9 cellular contexts compared by ENCODE assay signal in the genomic region with DNA sequence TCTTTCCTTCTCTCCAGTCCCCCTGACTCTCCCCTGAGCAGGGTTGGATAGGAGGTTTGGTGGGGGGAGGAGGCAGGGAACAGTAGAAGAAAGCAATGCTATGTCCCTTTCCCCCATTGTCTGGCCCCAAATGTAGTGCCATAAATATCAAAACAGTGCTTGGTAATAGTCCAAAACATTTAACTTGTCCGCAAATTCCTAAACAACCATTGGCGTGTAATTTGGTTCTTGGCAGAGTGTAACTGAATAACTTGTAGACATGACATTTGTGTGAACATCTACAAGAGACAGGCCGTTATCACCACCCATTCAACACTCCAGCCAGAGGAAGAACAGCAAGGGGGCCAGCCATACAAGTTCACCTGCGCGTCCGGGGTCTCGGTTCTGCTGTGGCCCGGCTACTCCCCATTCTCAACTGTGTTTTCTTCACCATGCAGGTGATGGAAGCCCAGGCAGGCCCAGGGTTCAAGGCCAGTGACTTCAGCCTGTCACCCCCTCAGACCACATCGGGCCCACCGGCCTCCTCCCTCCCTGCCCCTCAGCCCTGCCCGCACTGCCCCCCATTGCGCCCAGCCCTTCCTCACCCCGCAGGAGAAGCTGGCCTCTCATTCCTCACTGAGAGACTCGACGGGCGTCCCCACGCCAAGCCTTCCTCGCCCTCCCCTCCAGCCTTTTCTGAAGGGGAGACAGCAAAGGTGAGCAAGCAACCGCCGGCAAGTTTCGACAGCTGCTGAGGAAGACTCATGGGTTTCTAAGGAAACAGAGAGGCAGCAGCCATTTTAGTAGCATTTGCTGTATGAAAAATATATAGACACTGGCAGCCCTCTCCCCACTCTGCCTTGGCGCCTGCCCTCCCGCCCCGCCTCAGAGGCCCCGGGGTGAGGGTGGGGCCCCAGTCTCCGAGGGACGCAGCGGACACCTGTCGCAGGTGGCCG. TPM values are rescaled to one million over a fixed set of nuclear protein-coding genes. Genes with fewer than 3 reads are reported as not detected.
A peak's percentile ranks its signal among the peaks of the same experiment; 100 is the strongest.
DNase-seq lines count a peak whose midpoint lies in the region; ATAC-seq lines count a peak whose summit lies in the region.
"Had no signal": no experiment of that assay in that cellular context is flagged by ENCODE, and none has a peak within 500 bp of the region (broad histone marks: within the 10 kb centered on the region; RNA-seq: fewer than 3 reads in every experiment).

No MANE protein-coding gene starts in this region.

- peak; percentile 63 for ATAC-seq in stimulated activated naive CD8-positive, alpha-beta T cell treated with anti-CD3 and anti-CD28 coated beads, Interleukin-15, amount 100 ng/mL, for 72 hours
- no peak for ATAC-seq in HG03565 (IDR thresholded peaks at IDR 0.05; ENCODE audit: unreplicated experiment)
- ATAC-seq in HG03571 (IDR thresholded peaks at IDR 0.05; ENCODE audit: unreplicated experiment) = no peak

- no peaks in the 10 kb centered on the region for H3K9me3 ChIP-seq in iPS-18c (ENCODE audit: control insufficient read depth, insufficient read depth, low read length)

- H3K4me3 Mint-ChIP-seq in activated T-helper 2 cell treated with anti-CD3 and anti-CD28 coated beads, Interferon-gamma antibody, Interleukin-2, Interleukin-4, amounts not matched to agents 10 μg/mL and 5 μg/mL and 100 μg/mL, durations not matched to agents 14 hours and 24 hours and 36 hours (ENCODE audit: low read depth) = peak overlapping the region; percentile 22
- H3K4me3 Mint-ChIP-seq in stimulated activated naive CD8-positive, alpha-beta T cell treated with anti-CD3 and anti-CD28 coated beads, Interleukin-15, amount 100 ng/mL, for 72 hours = peak overlapping the region; percentile 35 to 65

- intact Hi-C loops in activated T-helper 2 cell treated with anti-CD3 and anti-CD28 coated beads, Interferon-gamma antibody, Interleukin-2, Interleukin-4, amounts not matched to agents 10 μg/mL and 5 μg/mL and 100 μg/mL, durations not matched to agents 14 hours and 24 hours and 36 hours (cut with micrococcal nuclease) = no loop called here

- no peaks in the 10 kb centered on the region for H3K9me3 Mint-ChIP-seq in activated T-helper 2 cell treated with anti-CD3 and anti-CD28 coated beads, Interferon-gamma antibody, Interleukin-2, Interleukin-4, amounts not matched to agents 10 μg/mL and 5 μg/mL and 100 μg/mL, durations not matched to agents 14 hours and 24 hours and 36 hours
- H3K9me3 Mint-ChIP-seq in stimulated activated naive CD8-positive, alpha-beta T cell treated with anti-CD3 and anti-CD28 coated beads, Interleukin-15, amount 100 ng/mL, for 72 hours = no peaks in the 10 kb centered on the region

- peaks cover 4% of the 10 kb centered on the region for H3K4me1 Mint-ChIP-seq in activated T-helper 2 cell treated with anti-CD3 and anti-CD28 coated beads, Interferon-gamma antibody, Interleukin-2, Interleukin-4, amounts not matched to agents 10 μg/mL and 5 μg/mL and 100 μg/mL, durations not matched to agents 14 hours and 24 hours and 36 hours (ENCODE audit: low read depth)
- H3K4me1 Mint-ChIP-seq in stimulated activated naive CD8-positive, alpha-beta T cell treated with anti-CD3 and anti-CD28 coated beads, Interleukin-15, amount 100 ng/mL, for 72 hours = peaks cover 15% of the 10 kb centered on the region

- H3K27ac Mint-ChIP-seq in activated T-helper 2 cell treated with anti-CD3 and anti-CD28 coated beads, Interferon-gamma antibody, Interleukin-2, Interleukin-4, amounts not matched to agents 10 μg/mL and 5 μg/mL and 100 μg/mL, durations not matched to agents 14 hours and 24 hours and 36 hours = no peak overlapping the region
- H3K27ac Mint-ChIP-seq in stimulated activated naive CD8-positive, alpha-beta T cell treated with anti-CD3 and anti-CD28 coated beads, Interleukin-15, amount 100 ng/mL, for 72 hours = no peak overlapping the region

- H3K27me3 Mint-ChIP-seq in activated T-helper 2 cell treated with anti-CD3 and anti-CD28 coated beads, Interferon-gamma antibody, Interleukin-2, Interleukin-4, amounts not matched to agents 10 μg/mL and 5 μg/mL and 100 μg/mL, durations not matched to agents 14 hours and 24 hours and 36 hours (ENCODE audit: low read depth) = peaks cover 67% of the 10 kb centered on the region
- peaks cover 72% of the 10 kb centered on the region for H3K27me3 Mint-ChIP-seq in stimulated activated naive CD8-positive, alpha-beta T cell treated with anti-CD3 and anti-CD28 coated beads, Interleukin-15, amount 100 ng/mL, for 72 hours

- DNase-seq in NCI-H82 (lab: John Stamatoyannopoulos, UW) = peak; percentile 27
- no peak for DNase-seq in NCI-H82 treated with DMSO at 0.1 percent for 48 hours (lab: John Stamatoyannopoulos, UW; ENCODE audit: unreplicated experiment)
- no peak for DNase-seq in activated T-helper 2 cell treated with anti-CD3 and anti-CD28 coated beads, Interferon-gamma antibody, Interleukin-2, Interleukin-4, amounts not matched to agents 10 μg/mL and 5 μg/mL and 100 μg/mL, durations not matched to agents 14 hours and 24 hours and 36 hours (ENCODE audit: low spot score)
- DNase-seq in stimulated activated naive CD8-positive, alpha-beta T cell treated with anti-CD3 and anti-CD28 coated beads, Interleukin-15, amount 100 ng/mL, for 72 hours = peak in 1 of 2 donors; percentile 12
- no peak for DNase-seq in RPMI8226
- DNase-seq: stimulated activated naive CD4-positive, alpha-beta T cell treated with Interleukin-2 at 50 U/mL for 16 hours had no signal

- peak overlapping the region; percentile 64 for H3K4me3 ChIP-seq in iPS-18c (ENCODE audit: insufficient read depth, low read depth, low read length)

- H3K36me3 Mint-ChIP-seq in activated T-helper 2 cell treated with anti-CD3 and anti-CD28 coated beads, Interferon-gamma antibody, Interleukin-2, Interleukin-4, amounts not matched to agents 10 μg/mL and 5 μg/mL and 100 μg/mL, durations not matched to agents 14 hours and 24 hours and 36 hours (ENCODE audit: low read depth) = no peaks in the 10 kb centered on the region

RNA-seq across cellular contexts. Expression of a gene that starts 0.7 kb away (rescaled TPM):
- 0.91 and 0.92 TPM in 2 replicates for total RNA-seq in activated T-helper 2 cell treated with anti-CD3 and anti-CD28 coated beads, Interferon-gamma antibody, Interleukin-2, Interleukin-4, amounts not matched to agents 10 μg/mL and 5 μg/mL and 100 μg/mL, durations not matched to agents 14 hours and 24 hours and 36 hours
